In the genomic region with DNA sequence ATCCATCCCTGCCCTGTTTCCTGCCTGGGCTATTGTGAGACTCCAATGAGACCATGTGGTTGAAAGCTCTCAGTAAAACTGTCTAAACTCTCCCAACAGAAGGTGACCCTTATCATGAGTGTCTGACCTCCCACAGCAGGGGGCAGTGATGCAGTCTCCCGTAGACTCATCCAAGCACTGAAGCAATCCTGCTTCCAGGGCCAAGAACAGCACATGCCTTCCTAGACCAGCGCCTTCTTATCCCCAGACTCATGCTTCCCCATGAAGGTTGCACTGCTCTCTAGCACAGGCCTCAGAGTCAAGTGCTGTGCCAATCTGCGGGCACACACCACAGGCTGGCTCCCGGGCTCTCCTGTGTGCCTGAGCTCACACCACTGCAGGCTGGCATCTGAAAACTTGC, we compare ENCODE assay signal across 11 cellular contexts.
DNase-seq lines count a peak whose midpoint lies in the region; ATAC-seq, FAIRE-seq and TF ChIP-seq lines count a peak whose summit lies in the region.
"Had no signal": no experiment of that assay in that cellular context is flagged by ENCODE, and none has a peak within 500 bp of the region (broad histone marks: within the 10 kb centered on the region; RNA-seq: fewer than 3 reads in every experiment).

No MANE protein-coding gene starts in this region.

- DNase-seq in DMS 273 (lab: John Stamatoyannopoulos, UW; ENCODE audit: unreplicated experiment) (peak; percentile 20), DMS 273 treated with DMSO at 0.1 percent for 48 hours (lab: John Stamatoyannopoulos, UW) (no peak), endothelial cell (ENCODE audit: low spot score) (peak; percentile 51), medulla oblongata (ENCODE audit: extremely low spot score) (peak; percentile 69), upper lobe of right lung (peak; percentile 48), urothelium cell line (ENCODE audit: low spot score) (no peak), NOMO-1 treated with dmso at 0.1 percent for 144 hours (lab: John Stamatoyannopoulos, UW; ENCODE audit: unreplicated experiment) (no peak)
- DNase-seq: activated effector memory CD4-positive, alpha-beta T cell treated with Interleukin-2 at 50 U/mL for 16 hours had no signal

- H3K4me3 ChIP-seq in upper lobe of right lung = no peak overlapping the region

- H3K27me3 ChIP-seq in upper lobe of right lung = no peaks in the 10 kb centered on the region

- no peak overlapping the region for H3K4me3 Mint-ChIP-seq in endothelial cell (ENCODE audit: unreplicated experiment)

- H3K9me3 ChIP-seq in upper lobe of right lung = no peaks in the 10 kb centered on the region

- FAIRE-seq in urothelium cell line (lab: Jason Lieb, UNC) = no peak

- peaks cover 19% of the 10 kb centered on the region for H3K36me3 Mint-ChIP-seq in endothelial cell (ENCODE audit: low read depth, unreplicated experiment)

- H3K27ac ChIP-seq in upper lobe of right lung = peak overlapping the region; percentile 42
- H3K27ac ChIP-seq: 22Rv1, RWPE1 had no signal

- H3K36me3 ChIP-seq in upper lobe of right lung = peaks cover 93% of the 10 kb centered on the region

- TF ChIP-seq CTCF in endothelial cell (IDR thresholded peaks at IDR 0.05; ENCODE audit: unreplicated experiment) (no peak), upper lobe of right lung (IDR thresholded peaks at IDR 0.05) (peak; percentile 21)

- intact Hi-C loops in upper lobe of right lung (cut with DNase I) = no loop called here

- H3K9me3 Mint-ChIP-seq in endothelial cell (ENCODE audit: unreplicated experiment) = no peaks in the 10 kb centered on the region

- peaks cover 53% of the 10 kb centered on the region for H3K4me1 ChIP-seq in upper lobe of right lung

- peaks cover 8% of the 10 kb centered on the region for H3K27me3 Mint-ChIP-seq in endothelial cell (ENCODE audit: unreplicated experiment)

- no peak overlapping the region for H3K27ac Mint-ChIP-seq in endothelial cell (ENCODE audit: unreplicated experiment)

- H3K4me1 Mint-ChIP-seq in endothelial cell (ENCODE audit: unreplicated experiment) = peaks cover 19% of the 10 kb centered on the region

- ATAC-seq in upper lobe of right lung (peak; percentile 39), HG03565 (IDR thresholded peaks at IDR 0.05; ENCODE audit: unreplicated experiment) (no peak)

Comparison
In these comparisons a context has a peak if more than half of its experiments do, and no peak if none do; other contexts are left out.
1. DNase-seq: peak in DMS 273 (single experiment), endothelial cell (single experiment), medulla oblongata (single experiment) and upper lobe of right lung (single experiment); none in DMS 273 treated with DMSO at 0.1 percent for 48 hours (single experiment), urothelium cell line (single experiment) and NOMO-1 treated with dmso at 0.1 percent for 144 hours (single experiment).